23 cellular contexts compared by ENCODE assay signal in genomic region chr5:54927097-54927746, GRCh38. TPM values are rescaled to one million over a fixed set of nuclear protein-coding genes. Genes with fewer than 3 reads are reported as not detected.
"Had no signal": no experiment of that assay in that cellular context is flagged by ENCODE, and none has a peak within 500 bp of the region (broad histone marks: within the 10 kb centered on the region; RNA-seq: fewer than 3 reads in every experiment).

No MANE protein-coding gene starts in this region.

- H3K27me3 Mint-ChIP-seq: activated naive CD4-positive, alpha-beta T cell treated with anti-CD3 and anti-CD28 coated beads, Interleukin-2, amount 50 U/mL, for 24 hours; brain; T-helper 17 cell had no signal

- DNase-seq: activated CD4-positive, CD25-positive, alpha-beta regulatory T cell treated with anti-CD3 and anti-CD28 coated beads, Interleukin-2, amount 50 U/mL, for 72 hours; activated effector memory CD4-positive, alpha-beta T cell treated with Interleukin-2 at 50 U/mL for 16 hours; activated T-cell treated with anti-CD3 and anti-CD28 coated beads for 4 hours; cerebellar nuclear complex; dorsolateral prefrontal cortex; effector memory CD4-positive, alpha-beta T cell; kidney glomerular epithelial cell; left lung; lower lobe of right lung; mesenchymal stem cell; naive thymus-derived CD8-positive, alpha-beta T cell; stimulated activated CD4-positive, alpha-beta T cell treated with anti-CD3 and anti-CD28 coated beads, Interleukin-1b, Interleukin-23, amount 100 ng/mL, for 48 hours; stimulated activated CD4-positive, alpha-beta T cell treated with anti-CD3 and anti-CD28 coated beads, Interleukin-4, amount 100 ng/mL, for 4 hours; stimulated activated CD8-positive, alpha-beta memory T cell treated with anti-CD3 and anti-CD28 coated beads, Interleukin-4, amount 100 ng/mL, for 48 hours; stimulated activated naive B cell treated with anti-CD40 and anti-IgM and Interleukin-4, amounts not matched to agents 10 μg/mL and 1 μg/mL and 100 μg/mL, for 72 hours; SW 1271; T-helper 17 cell had no signal

- H3K27ac Mint-ChIP-seq: activated naive CD4-positive, alpha-beta T cell treated with anti-CD3 and anti-CD28 coated beads, Interleukin-2, amount 50 U/mL, for 24 hours; brain; naive thymus-derived CD8-positive, alpha-beta T cell; stimulated activated naive B cell treated with anti-CD40 and anti-IgM and Interleukin-4, amounts not matched to agents 10 μg/mL and 1 μg/mL and 100 μg/mL, for 72 hours; T-helper 17 cell had no signal

- H3K36me3 Mint-ChIP-seq: brain had no signal

- H3K4me1 Mint-ChIP-seq: activated naive CD4-positive, alpha-beta T cell treated with anti-CD3 and anti-CD28 coated beads, Interleukin-2, amount 50 U/mL, for 24 hours; brain; naive thymus-derived CD8-positive, alpha-beta T cell; stimulated activated naive B cell treated with anti-CD40 and anti-IgM and Interleukin-4, amounts not matched to agents 10 μg/mL and 1 μg/mL and 100 μg/mL, for 72 hours; T-helper 17 cell had no signal

- H3K4me3 Mint-ChIP-seq: activated naive CD4-positive, alpha-beta T cell treated with anti-CD3 and anti-CD28 coated beads, Interleukin-2, amount 50 U/mL, for 24 hours; brain; naive thymus-derived CD8-positive, alpha-beta T cell; stimulated activated naive B cell treated with anti-CD40 and anti-IgM and Interleukin-4, amounts not matched to agents 10 μg/mL and 1 μg/mL and 100 μg/mL, for 72 hours; T-helper 17 cell had no signal

- ATAC-seq: left lung; lower lobe of right lung; naive thymus-derived CD8-positive, alpha-beta T cell; stimulated activated naive B cell treated with anti-CD40 and anti-IgM and Interleukin-4, amounts not matched to agents 10 μg/mL and 1 μg/mL and 100 μg/mL, for 72 hours; T-helper 17 cell had no signal

RNA-seq across cellular contexts. Expression of gene ESM1, which starts 58.2 kb away (rescaled TPM):
- total RNA-seq: ascending aorta; frontal cortex; naive thymus-derived CD8-positive, alpha-beta T cell; right atrium auricular region; smooth muscle cell; T-helper 17 cell had no signal
